Comparison of ENCODE assay signal across 1 cellular context in the genomic region with DNA sequence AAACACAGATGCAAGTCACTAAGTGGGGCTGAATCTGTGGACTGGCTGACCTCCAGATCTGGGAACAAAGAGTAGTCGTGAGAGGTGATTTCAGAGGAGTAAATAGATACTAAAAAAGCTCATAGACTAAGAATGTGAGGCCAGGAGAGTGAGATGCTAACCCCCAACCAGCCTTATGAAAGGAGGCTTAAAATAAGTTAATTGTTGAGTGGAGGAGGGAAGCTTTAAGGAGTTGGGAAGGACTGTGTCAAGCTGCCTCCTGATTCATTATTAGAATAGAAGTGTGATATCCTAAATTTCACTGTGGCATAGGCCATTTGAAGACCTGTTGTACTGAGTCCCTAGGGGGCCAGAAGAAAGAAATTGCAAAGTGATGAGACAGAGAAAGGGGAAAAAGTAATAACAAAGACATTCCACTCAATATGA.
TF ChIP-seq lines count a peak whose summit lies in the region.

No MANE protein-coding gene starts in this region.

TF ChIP-seq in SK-N-SH, 30 proteins besides CTCF, POLR2A, EP300 and RAD21 (continued from another document):
- TF ChIP-seq TCF12 (IDR thresholded peaks at IDR 0.05) = peak; percentile 52
- peak; percentile 15; the same call in 1 of the 2 replicates for TF ChIP-seq MEF2A (IDR thresholded peaks at IDR 0.05; ENCODE audit: borderline replicate concordance, low read depth)
